12 cellular contexts compared by ENCODE assay signal in genomic region chrX:115988825-115989224, GRCh38.
DNase-seq lines count a peak whose midpoint lies in the region; ATAC-seq and TF ChIP-seq lines count a peak whose summit lies in the region.
"Had no signal": no experiment of that assay in that cellular context is flagged by ENCODE, and none has a peak within 500 bp of the region (broad histone marks: within the 10 kb centered on the region; RNA-seq: fewer than 3 reads in every experiment).

No MANE protein-coding gene starts in this region.

- peaks cover 48% of the 10 kb centered on the region for H3K27me3 Mint-ChIP-seq in H9 (ENCODE audit: low read depth)

- no peak overlapping the region for H3K27ac Mint-ChIP-seq in H9
- H3K27ac Mint-ChIP-seq: activated naive CD4-positive, alpha-beta T cell treated with anti-CD3 and anti-CD28 coated beads for 36 hours; stimulated activated naive B cell treated with anti-CD40 and anti-IgM and Interleukin-4, amounts not matched to agents 10 μg/mL and 1 μg/mL and 100 μg/mL, for 72 hours had no signal

- DNase-seq in GM12864 (ENCODE audit: low read depth) (no peak), H9 (no peak), PC-9 (no peak), left kidney (ENCODE audit: low read depth, low spot score) (peak; percentile 1), DMS79 treated with DMSO at 0.1 percent for 48 hours (lab: John Stamatoyannopoulos, UW) (no peak), 8988T (no peak), LoVo (ENCODE audit: low spot score) (no peak)
- DNase-seq: activated CD4-positive, alpha-beta T cell treated with anti-CD3 and anti-CD28 coated beads, Interleukin-2, amount 50 U/mL, for 48 hours; activated naive CD4-positive, alpha-beta T cell treated with anti-CD3 and anti-CD28 coated beads for 36 hours; NCI-H187 treated with DMSO at 0.1 percent for 48 hours; stimulated activated naive B cell treated with anti-CD40 and anti-IgM and Interleukin-4, amounts not matched to agents 10 μg/mL and 1 μg/mL and 100 μg/mL, for 72 hours had no signal

- H4K5ac ChIP-seq in H9 (ENCODE audit: insufficient read length, low read depth, low read length): no peak overlapping the region

- H3K23me2 ChIP-seq in H9 (ENCODE audit: insufficient read length, low read depth, low read length, poor library complexity, severe bottlenecking): no peaks in the 10 kb centered on the region

- H3K9me3 Mint-ChIP-seq in H9: peaks cover 4 to 17% of the 10 kb centered on the region in 2 experiments

- H4K8ac ChIP-seq in H9 (replicated peaks; ENCODE audit: insufficient read length, low read depth, low read length): no peak overlapping the region

- peak; percentile 33 for TF ChIP-seq CTCF in GM12864 (IDR thresholded peaks at IDR 0.05; ENCODE audit: low read depth, low read length, missing control alignments)
- peak; percentile 74 for TF ChIP-seq CTCF in H9 (conservative IDR thresholded peaks at IDR 0.05)
- peak; percentile 66 for TF ChIP-seq CTCF in PC-9 (conservative IDR thresholded peaks at IDR 0.05)

- H3K9me3 ChIP-seq in H9 (ENCODE audit: control insufficient read depth, low read depth, low read length): no peaks in the 10 kb centered on the region
- H3K9me3 ChIP-seq in PC-9 (ENCODE audit: insufficient read depth, low read depth): no peaks in the 10 kb centered on the region

- H2BK15ac ChIP-seq in H9 (ENCODE audit: low read depth, low read length): no peak overlapping the region

- H2AK5ac ChIP-seq in H9 (ENCODE audit: insufficient read length, low read length): no peak overlapping the region

- H3K4ac ChIP-seq in H9 (ENCODE audit: low read depth, low read length): no peak overlapping the region

- H3K27ac ChIP-seq in H9 (ENCODE audit: insufficient read length, low read depth, low read length) (no peak overlapping the region), PC-9 (no peak overlapping the region)

- H3K4me1 ChIP-seq in H9 (ENCODE audit: insufficient read depth, low read length) (no peaks in the 10 kb centered on the region), PC-9 (replicated peaks; ENCODE audit: insufficient read depth) (no peaks in the 10 kb centered on the region)

- peaks cover 20 to 21% of the 10 kb centered on the region in 2 experiments for H3K4me1 Mint-ChIP-seq in H9
- H3K4me1 Mint-ChIP-seq: stimulated activated naive B cell treated with anti-CD40 and anti-IgM and Interleukin-4, amounts not matched to agents 10 μg/mL and 1 μg/mL and 100 μg/mL, for 72 hours had no signal

- no peaks in the 10 kb centered on the region for H3F3A ChIP-seq in PC-9 (ENCODE audit: insufficient read depth, low read depth)

- H3K14ac ChIP-seq in H9 (ENCODE audit: insufficient read depth, low read length): no peak overlapping the region

- intact Hi-C loops in PC-9 (cut with micrococcal nuclease; ENCODE audit: unreplicated experiment): no loop called here

- H2AFZ ChIP-seq in H9 (ENCODE audit: low read length) (no peak overlapping the region), PC-9 (no peak overlapping the region)

- H4K20me1 ChIP-seq in H9 (ENCODE audit: control insufficient read depth, insufficient read depth, insufficient read length): no peaks in the 10 kb centered on the region
- no peaks in the 10 kb centered on the region for H4K20me1 ChIP-seq in PC-9 (ENCODE audit: insufficient read depth)

- H2BK120ac ChIP-seq in H9 (ENCODE audit: low read depth, low read length, poor library complexity, severe bottlenecking): no peak overlapping the region

- CTCF ChIA-PET in PC-9 (lab: Charles Lee): interaction anchor here (0.8 kb wide), 1 partner anchor 973 kb away, joined by 3 read pairs; no protein-coding TSS in a partner anchor

- H3K4me2 ChIP-seq in H9 (ENCODE audit: insufficient read depth, insufficient read length, low read length): no peak overlapping the region
- no peak overlapping the region for H3K4me2 ChIP-seq in PC-9

- no peak overlapping the region for H2BK5ac ChIP-seq in H9 (ENCODE audit: insufficient read length, low read length)

- peaks cover 4 to 6% (median 6%) of the 10 kb centered on the region in 3 experiments; a peak in 4 of 7 replicates for H3K36me3 Mint-ChIP-seq in H9 (ENCODE audit: insufficient read depth in 1 of 3, low read depth in 3 of 3)
- H3K36me3 Mint-ChIP-seq: stimulated activated naive B cell treated with anti-CD40 and anti-IgM and Interleukin-4, amounts not matched to agents 10 μg/mL and 1 μg/mL and 100 μg/mL, for 72 hours had no signal

- no peaks in the 10 kb centered on the region for H3K36me3 ChIP-seq in PC-9 (ENCODE audit: low read depth)

- H3K4me3 ChIP-seq in GM12864 (ENCODE audit: low read depth, low read length) (no peak overlapping the region), PC-9 (no peak overlapping the region)

- H3K9me2 ChIP-seq in PC-9 (ENCODE audit: insufficient read depth): no peaks in the 10 kb centered on the region

- H3T11ph ChIP-seq in H9 (ENCODE audit: low read length): no peak overlapping the region

- H2BK20ac ChIP-seq in H9 (ENCODE audit: low read depth, low read length, poor library complexity, severe bottlenecking): no peak overlapping the region

- no peak for ATAC-seq in GM21367 (IDR thresholded peaks at IDR 0.05; ENCODE audit: unreplicated experiment)
- ATAC-seq: stimulated activated naive B cell treated with anti-CD40 and anti-IgM and Interleukin-4, amounts not matched to agents 10 μg/mL and 1 μg/mL and 100 μg/mL, for 72 hours had no signal

- H4K91ac ChIP-seq in H9 (ENCODE audit: insufficient read length, low read depth, low read length): no peak overlapping the region

- H3K9ac ChIP-seq in H9 (ENCODE audit: extremely low read depth, insufficient read length, low read length): no peak overlapping the region

- no peak overlapping the region for H3K18ac ChIP-seq in H9 (ENCODE audit: insufficient read length, low read depth, low read length)

- POLR2A ChIA-PET in PC-9 (lab: Charles Lee; ENCODE audit: unreplicated experiment): no interaction called here

- H2BK12ac ChIP-seq in H9 (ENCODE audit: insufficient read length, low read depth, low read length): no peak overlapping the region

- no peaks in the 10 kb centered on the region for H3K27me3 ChIP-seq in H9 (ENCODE audit: insufficient read depth, low read length)
- H3K27me3 ChIP-seq in PC-9 (ENCODE audit: insufficient read depth, low read depth): no peaks in the 10 kb centered on the region

- H3K56ac ChIP-seq in H9 (ENCODE audit: insufficient read length, low read depth, low read length): no peak overlapping the region

- no peaks in the 10 kb centered on the region for H3K79me2 ChIP-seq in H9 (ENCODE audit: insufficient read depth, low read length)
- no peaks in the 10 kb centered on the region for H3K79me2 ChIP-seq in PC-9 (ENCODE audit: low read depth)

- no CpG with 5 or more reads among the region's 3 CpGs for WGBS in H9 (ENCODE audit: extremely low coverage, insufficient read length, low lambda C conversion rate)

- H3K4me3 Mint-ChIP-seq in H9: no peak overlapping the region
- H3K4me3 Mint-ChIP-seq: activated naive CD4-positive, alpha-beta T cell treated with anti-CD3 and anti-CD28 coated beads for 36 hours; stimulated activated naive B cell treated with anti-CD40 and anti-IgM and Interleukin-4, amounts not matched to agents 10 μg/mL and 1 μg/mL and 100 μg/mL, for 72 hours had no signal

- H3K79me1 ChIP-seq in H9 (ENCODE audit: insufficient read depth, low read depth, low read length, poor library complexity, severe bottlenecking): no peaks in the 10 kb centered on the region

- H3K23ac ChIP-seq in H9 (ENCODE audit: insufficient read length, low read depth, low read length): no peak overlapping the region

- no TSS peak for BruUV-seq in PC-9 (replicated peaks; lab: Mats Ljungman, UMichigan)
